13 cellular contexts compared by ENCODE assay signal in the genomic region with DNA sequence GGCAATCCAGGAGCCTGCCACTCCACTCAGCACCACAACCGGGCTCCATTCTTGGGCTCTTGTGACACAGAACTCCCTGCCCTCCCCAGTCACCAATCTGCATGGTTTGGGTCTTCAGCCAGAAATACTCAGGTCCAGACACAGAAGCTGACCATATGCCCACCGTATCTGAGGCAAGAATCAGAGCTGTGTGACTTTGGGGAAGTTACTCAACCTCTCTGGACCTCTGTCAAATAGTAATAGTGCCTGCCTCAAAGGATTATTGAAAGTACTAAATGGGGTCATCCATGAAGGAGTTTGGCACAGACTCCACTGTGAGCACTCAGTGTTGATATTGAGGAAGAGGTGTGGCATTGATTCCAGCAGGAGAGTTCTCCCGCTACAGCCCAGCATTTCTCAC.
A peak's percentile ranks its signal among the peaks of the same experiment; 100 is the strongest.
DNase-seq lines count a peak whose midpoint lies in the region; ATAC-seq and TF ChIP-seq lines count a peak whose summit lies in the region.
"Had no signal": no experiment of that assay in that cellular context is flagged by ENCODE, and none has a peak within 500 bp of the region (broad histone marks: within the 10 kb centered on the region; RNA-seq: fewer than 3 reads in every experiment).

No MANE protein-coding gene starts in this region.

- TF ChIP-seq CTCF in HEK293 (tag by site-specific recombination; IDR thresholded peaks at IDR 0.05): no peak
- TF ChIP-seq CTCF in WTC11 (IDR thresholded peaks at IDR 0.05): no peak
- TF ChIP-seq CTCF in neural progenitor cell (IDR thresholded peaks at IDR 0.05): no peak
- TF ChIP-seq CTCF in type B pancreatic cell (conservative IDR thresholded peaks at IDR 0.05): no peak
- no peak for TF ChIP-seq CTCF in GM20000 (IDR thresholded peaks at IDR 0.05; ENCODE audit: extremely low read depth, missing control alignments)

- peak overlapping the region; percentile 61; the same call in 1 of the 2 replicates for H3K4me3 Mint-ChIP-seq in WTC11
- H3K4me3 Mint-ChIP-seq in neural progenitor cell: peak overlapping the region; percentile 76
- no peak overlapping the region for H3K4me3 Mint-ChIP-seq in type B pancreatic cell
- H3K4me3 Mint-ChIP-seq: CD4-positive, alpha-beta T cell had no signal

- H3K4me1 Mint-ChIP-seq in WTC11: peaks cover 85% of the 10 kb centered on the region
- peaks cover 75% of the 10 kb centered on the region for H3K4me1 Mint-ChIP-seq in neural progenitor cell
- peaks cover 23% of the 10 kb centered on the region for H3K4me1 Mint-ChIP-seq in type B pancreatic cell (ENCODE audit: unreplicated experiment)

- H3K36me3 Mint-ChIP-seq in WTC11 (no peaks in the 10 kb centered on the region), neural progenitor cell (no peaks in the 10 kb centered on the region), type B pancreatic cell (no peaks in the 10 kb centered on the region)

- H3K27ac ChIP-seq in HEK293 (ENCODE audit: extremely low read depth, low read depth, low read length): no peak overlapping the region
- H3K27ac ChIP-seq in neural progenitor cell: no peak overlapping the region
- H3K27ac ChIP-seq: C4-2B, KMS-11 had no signal

- ATAC-seq in WTC11 (no peak), GM18502 (IDR thresholded peaks at IDR 0.05; ENCODE audit: poor library complexity, unreplicated experiment) (no peak)

- H4K20me1 ChIP-seq in neural progenitor cell (ENCODE audit: low read depth): no peaks in the 10 kb centered on the region

- H3K9me3 ChIP-seq in HEK293 (ENCODE audit: control insufficient read depth, insufficient read depth, low read depth, low read length) (no peaks in the 10 kb centered on the region), neural progenitor cell (ENCODE audit: low read depth) (no peaks in the 10 kb centered on the region), HAP-1 (no peaks in the 10 kb centered on the region)
- H3K9me3 ChIP-seq: Caco-2 had no signal

- H3K27ac Mint-ChIP-seq in WTC11 (no peak overlapping the region), neural progenitor cell (peak overlapping the region; percentile 29), type B pancreatic cell (no peak overlapping the region)
- H3K27ac Mint-ChIP-seq: CD4-positive, alpha-beta T cell; GM23338 had no signal

- POLR2A ChIA-PET in HEK293 (lab: Yijun Ruan, JAX): no interaction called here
- POLR2A ChIA-PET in WTC11 (lab: Charles Lee): interaction anchor here (0.6 to 2.2 kb wide), 7 partner anchors 11 to 68 kb away, joined by 3 to 22 read pairs (median 10); partner anchors contain the start of gene PCDH1

- no peak overlapping the region for H3K4me3 ChIP-seq in HEK293 (ENCODE audit: low read depth, low read length)
- H3K4me3 ChIP-seq in neural progenitor cell: no peak overlapping the region
- H3K4me3 ChIP-seq in HAP-1: no peak overlapping the region

- H3K9me3 Mint-ChIP-seq in WTC11 (no peaks in the 10 kb centered on the region), neural progenitor cell (no peaks in the 10 kb centered on the region), type B pancreatic cell (no peaks in the 10 kb centered on the region)
- H3K9me3 Mint-ChIP-seq: CD4-positive, alpha-beta T cell; GM23338 had no signal

- H3K4me1 ChIP-seq in HEK293 (ENCODE audit: control insufficient read depth, insufficient read depth, low read length): no peaks in the 10 kb centered on the region
- H3K4me1 ChIP-seq in neural progenitor cell: peaks cover 61% of the 10 kb centered on the region
- no peaks in the 10 kb centered on the region for H3K4me1 ChIP-seq in HAP-1
- H3K4me1 ChIP-seq: Caco-2 had no signal

- H3K27me3 Mint-ChIP-seq in WTC11 (ENCODE audit: low read depth): peaks cover 2% of the 10 kb centered on the region; the same call in 1 of the 2 replicates
- peaks cover 15% of the 10 kb centered on the region for H3K27me3 Mint-ChIP-seq in neural progenitor cell (ENCODE audit: insufficient read depth, low read depth)
- peaks cover 43% of the 10 kb centered on the region for H3K27me3 Mint-ChIP-seq in type B pancreatic cell

- H3K36me3 ChIP-seq in HEK293 (ENCODE audit: control insufficient read depth in 2 of 2, insufficient read depth in 1 of 2, low read length in 2 of 2) (no peaks in the 10 kb centered on the region), neural progenitor cell (no peaks in the 10 kb centered on the region), HAP-1 (replicated peaks) (no peaks in the 10 kb centered on the region)

- in situ Hi-C loops in HAP-1 (cut with MboI; ENCODE audit: low sequenced_read_pairs): no loop called here

- H3F3A ChIP-seq in neural progenitor cell (ENCODE audit: low read depth): peaks cover 72% of the 10 kb centered on the region

- CTCF ChIA-PET in HEK293 (lab: Yijun Ruan, JAX) (interaction anchor here (0.7 to 8.5 kb wide), 13 partner anchors 8 to 150 kb away, joined by 3 to 77 read pairs (median 5); partner anchors contain the start of gene PCDH1), WTC11 (lab: Charles Lee) (interaction anchor here (0.7 to 20.5 kb wide), 35 partner anchors 8 to 201 kb away, joined by 3 to 406 read pairs (median 12); partner anchors contain the start of genes GNPDA1, PCDH1 and RNF14)

- H3K79me2 ChIP-seq in neural progenitor cell (ENCODE audit: low read depth): no peaks in the 10 kb centered on the region

- no peak overlapping the region for H3K9ac ChIP-seq in neural progenitor cell
- H3K9ac ChIP-seq: KMS-11 had no signal

- no peak for DNase-seq in WTC11 (ENCODE audit: low spot score)
- no peak for DNase-seq in neural progenitor cell (ENCODE audit: low spot score)
- DNase-seq in HAP-1 (ENCODE audit: low spot score in 2 of 2): no peak
- DNase-seq in type B pancreatic cell (ENCODE audit: extremely low spot score, unreplicated experiment): no peak
- DNase-seq in GM20000 (ENCODE audit: low spot score): no peak
- DNase-seq: AML-193; Caco-2; CD4-positive, alpha-beta T cell had no signal

- no peak overlapping the region for H3K4me2 ChIP-seq in neural progenitor cell
- H3K4me2 ChIP-seq: KMS-11 had no signal

- H2AFZ ChIP-seq in neural progenitor cell (replicated peaks): no peak overlapping the region
- H2AFZ ChIP-seq: GM23338 had no signal

- H3K27me3 ChIP-seq in neural progenitor cell (no peaks in the 10 kb centered on the region), HAP-1 (ENCODE audit: low read depth) (peaks cover 18% of the 10 kb centered on the region; the same call in 1 of the 2 replicates)

TF ChIP-seq in HEK293, 187 proteins besides CTCF, POLR2A, EP300 and RAD21:
- TF ChIP-seq ZNF548 (tag by site-specific recombination; IDR thresholded peaks at IDR 0.05) (no peak), ZNF768 (tag by site-specific recombination; IDR thresholded peaks at IDR 0.05) (peak; percentile 93; the same call in 1 of the 2 replicates)
- TF ChIP-seq, protein P1, sequence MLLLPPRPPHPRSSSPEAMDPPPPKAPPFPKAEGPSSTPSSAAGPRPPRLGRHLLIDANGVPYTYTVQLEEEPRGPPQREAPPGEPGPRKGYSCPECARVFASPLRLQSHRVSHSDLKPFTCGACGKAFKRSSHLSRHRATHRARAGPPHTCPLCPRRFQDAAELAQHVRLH (tag by site-specific recombination; IDR thresholded peaks at IDR 0.05): 0 out of 2 replicates have a peak, but pooled peaks have one; percentile 35

TF ChIP-seq in WTC11, 78 proteins besides CTCF, POLR2A, EP300 and RAD21 (continues in another document):
- TF ChIP-seq SMAD4 (CRISPR knock-in tag; IDR thresholded peaks at IDR 0.05) (no peak), ZNF232 (CRISPR knock-in tag; IDR thresholded peaks at IDR 0.05) (no peak), FOXP1 (CRISPR knock-in tag; IDR thresholded peaks at IDR 0.05; ENCODE audit: borderline replicate concordance) (no peak), TCF7 (CRISPR knock-in tag; IDR thresholded peaks at IDR 0.05; ENCODE audit: low read depth) (no peak), OVOL2 (CRISPR knock-in tag; IDR thresholded peaks at IDR 0.05; ENCODE audit: borderline replicate concordance) (no peak), E2F5 (CRISPR knock-in tag; IDR thresholded peaks at IDR 0.05) (no peak), ATF2 (CRISPR knock-in tag; IDR thresholded peaks at IDR 0.05; ENCODE audit: borderline replicate concordance, low read depth) (no peak), NR1H2 (CRISPR knock-in tag; IDR thresholded peaks at IDR 0.05) (no peak), ETV6 (CRISPR knock-in tag; IDR thresholded peaks at IDR 0.05) (no peak), NFATC4 (CRISPR knock-in tag; IDR thresholded peaks at IDR 0.05) (no peak), NR2C2 (CRISPR knock-in tag; IDR thresholded peaks at IDR 0.05) (no peak)
- TF ChIP-seq, protein P2, sequence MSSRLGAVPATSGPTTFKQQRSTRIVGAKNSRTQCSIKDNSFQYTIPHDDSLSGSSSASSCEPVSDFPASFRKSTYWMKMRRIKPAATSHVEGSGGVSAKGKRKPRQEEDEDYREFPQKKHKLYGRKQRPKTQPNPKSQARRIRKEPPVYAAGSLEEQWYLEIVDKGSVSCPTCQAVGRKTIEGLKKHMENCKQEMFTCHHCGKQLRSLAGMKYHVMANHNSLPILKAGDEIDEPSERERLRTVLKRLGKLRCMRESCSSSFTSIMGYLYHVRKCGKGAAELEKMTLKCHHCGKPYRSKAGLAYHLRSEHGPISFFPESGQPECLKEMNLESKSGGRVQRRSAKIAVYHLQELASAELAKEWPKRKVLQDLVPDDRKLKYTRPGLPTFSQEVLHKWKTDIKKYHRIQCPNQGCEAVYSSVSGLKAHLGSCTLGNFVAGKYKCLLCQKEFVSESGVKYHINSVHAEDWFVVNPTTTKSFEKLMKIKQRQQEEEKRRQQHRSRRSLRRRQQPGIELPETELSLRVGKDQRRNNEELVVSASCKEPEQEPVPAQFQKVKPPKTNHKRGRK (CRISPR knock-in tag; IDR thresholded peaks at IDR 0.05; ENCODE audit: borderline replicate concordance): no peak
